Comparison of ENCODE assay signal across 27 cellular contexts in genomic region chr3:168524129-168524528, GRCh38.
DNase-seq lines count a peak whose midpoint lies in the region; ATAC-seq, FAIRE-seq and TF ChIP-seq lines count a peak whose summit lies in the region.
"Had no signal": no experiment of that assay in that cellular context is flagged by ENCODE, and none has a peak within 500 bp of the region (broad histone marks: within the 10 kb centered on the region; RNA-seq: fewer than 3 reads in every experiment).

No MANE protein-coding gene starts in this region.

- H3K79me2 ChIP-seq in GM23338 (replicated peaks; ENCODE audit: insufficient read depth) (no peaks in the 10 kb centered on the region), GM12878 (ENCODE audit: control insufficient read depth, insufficient read depth, low read length) (no peaks in the 10 kb centered on the region)

- H3K36me3 ChIP-seq in GM23338 (ENCODE audit: insufficient read depth) (no peaks in the 10 kb centered on the region), GM12878 (ENCODE audit: control insufficient read depth in 2 of 2, insufficient read depth in 2 of 2, low read length in 1 of 2) (no peaks in the 10 kb centered on the region), small intestine (ENCODE audit: control insufficient read depth in 2 of 2, insufficient read depth in 2 of 2, low read length in 2 of 2) (no peaks in the 10 kb centered on the region), Peyer's patch (no peaks in the 10 kb centered on the region)
- H3K36me3 ChIP-seq: BE2C, BLaER1 had no signal

- FAIRE-seq in G401.6 (lab: Jason Lieb, UNC) (peak; percentile 13), GM12878 (lab: Jason Lieb, UNC) (no peak), small intestine (lab: Jason Lieb, UNC) (peak; percentile 68)
- FAIRE-seq: A204.1, GM12892, GM19239 had no signal

- POLR2A ChIA-PET in GM12878 (lab: Charles Lee), result no interaction called here

- H3K9me2 ChIP-seq in GM23338 (ENCODE audit: insufficient read depth), result no peaks in the 10 kb centered on the region

- TF ChIP-seq RAD21 in GM12878 (IDR thresholded peaks at IDR 0.05; ENCODE audit: insufficient read depth, low read depth, low read length), result no peak

- H3K4me2 ChIP-seq in GM23338 (no peak overlapping the region), GM12878 (ENCODE audit: control insufficient read depth, insufficient read depth) (no peak overlapping the region)
- H3K4me2 ChIP-seq: BLaER1 had no signal

- SMC1A ChIA-PET in GM12878 (lab: Charles Lee; ENCODE audit: uncharacterized antibody, unreplicated experiment), result interaction anchor here (1.5 kb wide), 1 partner anchor 11 kb away, joined by 4 read pairs; no protein-coding TSS in a partner anchor

- no peak overlapping the region for H2AFZ ChIP-seq in GM23338
- no peak overlapping the region for H2AFZ ChIP-seq in GM12878 (ENCODE audit: control insufficient read depth, low read depth, low read length)

- H4K20me1 ChIP-seq in GM23338 (replicated peaks; ENCODE audit: insufficient read depth) (no peaks in the 10 kb centered on the region), GM12878 (ENCODE audit: control insufficient read depth, insufficient read depth) (no peaks in the 10 kb centered on the region)
- H4K20me1 ChIP-seq: BLaER1 had no signal

- peaks cover 21% of the 10 kb centered on the region for H3K4me1 Mint-ChIP-seq in GM23338
- H3K4me1 Mint-ChIP-seq: CD14-positive monocyte; CD4-positive, alpha-beta memory T cell; CD4-positive, CD25-positive, alpha-beta regulatory T cell; CD8-positive, alpha-beta memory T cell had no signal

- intact Hi-C loops in GM12878 (cut with micrococcal nuclease; ENCODE audit: unreplicated experiment), result no loop called here

- no peaks in the 10 kb centered on the region for H3K9me3 Mint-ChIP-seq in GM23338

- no peak for TF ChIP-seq EP300 in GM12878 (IDR thresholded peaks at IDR 0.05; ENCODE audit: borderline replicate concordance in 1 of 2, control insufficient read depth in 1 of 2, low read depth in 2 of 2, low read length in 2 of 2)

- H3K27ac ChIP-seq in GM23338 (ENCODE audit: low read depth) (no peak overlapping the region), GM12878 (ENCODE audit: control insufficient read depth, insufficient read depth) (no peak overlapping the region), small intestine (ENCODE audit: low read depth in 1 of 2, low read length in 1 of 2) (no peak overlapping the region), Peyer's patch (no peak overlapping the region)
- H3K27ac ChIP-seq: BLaER1 had no signal

- WGBS in GM12878 (ENCODE audit: insufficient coverage, insufficient replicate concordance, low lambda C conversion rate, missing lambda C conversion rate), result 13% methylated on average over 1 of the region's 1 CpG
- WGBS in small intestine, 3 donors, result 79 to 88% (median 81%) methylated on average over 1 of the region's 1 CpG

- TF ChIP-seq POLR2A in GM12878 (IDR thresholded peaks at IDR 0.05; ENCODE audit: low read depth, low read length) (no peak), Peyer's patch (IDR thresholded peaks at IDR 0.05) (no peak)

- H3K4me3 ChIP-seq in GM23338 (no peak overlapping the region), GM12878 (no peak overlapping the region), small intestine (ENCODE audit: low read depth in 1 of 2, low read length in 2 of 2) (no peak overlapping the region), Peyer's patch (no peak overlapping the region)
- H3K4me3 ChIP-seq: BLaER1 had no signal

- peak overlapping the region; percentile 59; the same call in 1 of the 2 replicates for H3K27ac Mint-ChIP-seq in GM23338
- H3K27ac Mint-ChIP-seq: CD14-positive monocyte; CD4-positive, alpha-beta memory T cell; CD4-positive, CD25-positive, alpha-beta regulatory T cell; CD8-positive, alpha-beta memory T cell had no signal

- H3K36me3 Mint-ChIP-seq in GM23338 (ENCODE audit: low read depth), result peaks cover 4% of the 10 kb centered on the region; the same call in 2 of the 3 replicates
- H3K36me3 Mint-ChIP-seq: CD14-positive monocyte; CD4-positive, alpha-beta memory T cell; CD4-positive, CD25-positive, alpha-beta regulatory T cell; CD8-positive, alpha-beta memory T cell had no signal

- CTCF ChIA-PET in GM12878 (lab: Yijun Ruan, JAX), result interaction anchor here (1.4 to 1.7 kb wide), 3 partner anchors 9 to 96 kb away, joined by 3 to 6 read pairs (median 5); no protein-coding TSS in a partner anchor

- H3K4me3 Mint-ChIP-seq in GM23338, result no peak overlapping the region
- H3K4me3 Mint-ChIP-seq: CD14-positive monocyte; CD4-positive, alpha-beta memory T cell; CD4-positive, CD25-positive, alpha-beta regulatory T cell; CD8-positive, alpha-beta memory T cell had no signal

- no peaks in the 10 kb centered on the region for H3K27me3 ChIP-seq in GM23338 (ENCODE audit: insufficient read depth)
- H3K27me3 ChIP-seq in GM12878 (replicated peaks in 1 of 2; ENCODE audit: control insufficient read depth in 2 of 2, insufficient read depth in 2 of 2, low read length in 1 of 2), result no peaks in the 10 kb centered on the region
- no peaks in the 10 kb centered on the region for H3K27me3 ChIP-seq in small intestine (ENCODE audit: control insufficient read depth in 2 of 2, insufficient read depth in 2 of 2, low read length in 2 of 2)
- H3K27me3 ChIP-seq in Peyer's patch, result no peaks in the 10 kb centered on the region
- H3K27me3 ChIP-seq: BE2C, BLaER1 had no signal

- DNase-seq in GM23338 (ENCODE audit: low spot score) (no peak), GM12878 (ENCODE audit: low read depth, low spot score) (no peak), small intestine (no peak), Peyer's patch (no peak), GM13976 (ENCODE audit: low spot score) (no peak), NCI-H345 treated with DMSO at 0.1 percent for 48 hours (lab: John Stamatoyannopoulos, UW; ENCODE audit: unreplicated experiment) (no peak)
- DNase-seq: 8988T; ACHN; BE2C; C1 segment of cervical spinal cord; CD4-positive, alpha-beta memory T cell; CD4-positive, CD25-positive, alpha-beta regulatory T cell; CD8-positive, alpha-beta memory T cell; COR-L47; DMS 273 treated with DMSO at 0.1 percent for 48 hours; DMS153; DMS53; DMS79; DND-41; EL; GF-D8 had no signal

- no TSS peak for BruUV-seq in GM12878 (replicated peaks; lab: Mats Ljungman, UMichigan)

- no peaks in the 10 kb centered on the region for H3F3A ChIP-seq in GM23338 (replicated peaks; ENCODE audit: low read depth)

- H3K9me3 ChIP-seq in GM12878 (replicated peaks; ENCODE audit: control insufficient read depth, insufficient read depth, low read length) (no peaks in the 10 kb centered on the region), small intestine (ENCODE audit: control insufficient read depth, low read depth) (no peaks in the 10 kb centered on the region), Peyer's patch (no peaks in the 10 kb centered on the region)
- H3K9me3 ChIP-seq: BE2C, BLaER1 had no signal

- no peak for ATAC-seq in GM23338
- no peak for ATAC-seq in GM12878

- TF ChIP-seq CTCF in GM23338 (conservative IDR thresholded peaks at IDR 0.05; ENCODE audit: low read depth in 2 of 2) (no peak), GM12878 (IDR thresholded peaks at IDR 0.05 in 2 of 3, conservative IDR thresholded peaks at IDR 0.05 in 1 of 3; ENCODE audit: control insufficient read depth in 2 of 3, extremely low read depth in 1 of 3, insufficient read depth in 1 of 3, low read depth in 3 of 3, low read length in 3 of 3) (no peak), Peyer's patch (IDR thresholded peaks at IDR 0.05) (no peak), GM13976 (IDR thresholded peaks at IDR 0.05; ENCODE audit: borderline replicate concordance, control extremely low read depth, extremely low read depth, insufficient read depth, missing control alignments) (no peak)

- H3K4me1 ChIP-seq in GM23338 (ENCODE audit: insufficient read depth), result peaks cover 11% of the 10 kb centered on the region
- no peaks in the 10 kb centered on the region for H3K4me1 ChIP-seq in GM12878 (ENCODE audit: control insufficient read depth, insufficient read depth, low read length)
- no peaks in the 10 kb centered on the region for H3K4me1 ChIP-seq in small intestine (ENCODE audit: control insufficient read depth in 2 of 2, insufficient read depth in 1 of 2, low read depth in 1 of 2, low read length in 1 of 2)
- no peaks in the 10 kb centered on the region for H3K4me1 ChIP-seq in Peyer's patch
- H3K4me1 ChIP-seq: BE2C, BLaER1 had no signal

- no peaks in the 10 kb centered on the region for H3K27me3 Mint-ChIP-seq in GM23338 (ENCODE audit: insufficient read depth, low read depth, poor library complexity)
- H3K27me3 Mint-ChIP-seq: CD4-positive, alpha-beta memory T cell; CD4-positive, CD25-positive, alpha-beta regulatory T cell; CD8-positive, alpha-beta memory T cell had no signal

- H3K9ac ChIP-seq in GM12878 (ENCODE audit: control insufficient read depth, insufficient read depth, low read length), result no peak overlapping the region
- H3K9ac ChIP-seq: BLaER1 had no signal

- in situ Hi-C loops in GM12878 (cut with MboI), result no loop called here
- in situ Hi-C loops in GM13976 (cut with MboI; ENCODE audit: low sequenced_read_pairs, unreplicated experiment), result no loop called here

- RAD21 ChIA-PET in GM12878 (lab: Charles Lee; ENCODE audit: unreplicated experiment), result interaction anchor here (0.9 kb wide), 1 partner anchor 13 kb away, joined by 3 read pairs; no protein-coding TSS in a partner anchor

TF ChIP-seq in GM23338, 12 proteins besides CTCF, POLR2A, EP300 and RAD21 (continues in another document):
- no peak for TF ChIP-seq ZNF331 (CRISPR knock-in tag; IDR thresholded peaks at IDR 0.05; ENCODE audit: low read depth)

TF ChIP-seq in GM12878, 131 proteins besides CTCF, POLR2A, EP300 and RAD21:
- TF ChIP-seq NKRF (conservative IDR thresholded peaks at IDR 0.05) (no peak), ZNF384 (IDR thresholded peaks at IDR 0.05; ENCODE audit: borderline replicate concordance, low read depth, low read length) (no peak), TBL1XR1 (IDR thresholded peaks at IDR 0.05; ENCODE audit: low read depth, low read length) (no peak), ATF7 (IDR thresholded peaks at IDR 0.05; ENCODE audit: low read depth) (peak; percentile 60)
